Comparison of ENCODE assay signal across 8 cellular contexts in genomic region chr6:42217523-42218367, GRCh38. TPM values are rescaled to one million over a fixed set of nuclear protein-coding genes. Genes with fewer than 3 reads are reported as not detected.
DNase-seq lines count a peak whose midpoint lies in the region; ATAC-seq and TF ChIP-seq lines count a peak whose summit lies in the region.

MRPS10 (minus strand) TSS chr6:42217861; CDS start chr6:42217849, 12 bp downstream.

- H3K36me3 Mint-ChIP-seq in effector memory CD8-positive, alpha-beta T cell (ENCODE audit: insufficient read depth): peaks cover 21% of the 10 kb centered on the region

- H3K4me3 Mint-ChIP-seq in effector memory CD8-positive, alpha-beta T cell: peak within 1 kb of the TSS; percentile 97 to 99

- POLR2A ChIA-PET in activated CD8-positive, alpha-beta memory T cell treated with anti-CD3 and anti-CD28 coated beads for 36 hours (lab: Charles Lee): no interaction called here

- H3K9me3 Mint-ChIP-seq in effector memory CD8-positive, alpha-beta T cell: no peaks in the 10 kb centered on the region

- H3K27ac Mint-ChIP-seq in effector memory CD8-positive, alpha-beta T cell: peak within 1 kb of the TSS; percentile 96 to 99

- DNase-seq in CMK (ENCODE audit: low read depth) (peak; percentile 79), GM20000 (ENCODE audit: low spot score) (peak; percentile 89), HT-29 (ENCODE audit: low spot score) (peak; percentile 95), NOMO-1 (lab: John Stamatoyannopoulos, UW; ENCODE audit: unreplicated experiment in 2 of 2) (peak; percentile 93 to 95), medulla oblongata (ENCODE audit: extremely low spot score) (peak; percentile 96)
- DNase-seq in effector memory CD8-positive, alpha-beta T cell: peak; percentile 85 to 87 (median 86)
- DNase-seq in stimulated activated CD8-positive, alpha-beta memory T cell treated with anti-CD3 and anti-CD28 coated beads, Interleukin-12 subunit alpha, Interleukin-12 subunit beta, amount 100 ng/mL, for 1 hour (ENCODE audit: low read depth): peak; percentile 83

- ATAC-seq in effector memory CD8-positive, alpha-beta T cell (replicated peaks): peak; percentile 99

- peaks cover 14 to 15% of the 10 kb centered on the region in 2 donors for H3K4me1 Mint-ChIP-seq in effector memory CD8-positive, alpha-beta T cell (ENCODE audit: low read depth in 2 of 2)

- no peaks in the 10 kb centered on the region for H3K27me3 Mint-ChIP-seq in effector memory CD8-positive, alpha-beta T cell

- no peak for TF ChIP-seq CTCF in GM20000 (IDR thresholded peaks at IDR 0.05; ENCODE audit: extremely low read depth, missing control alignments)

- CTCF ChIA-PET in activated CD8-positive, alpha-beta memory T cell treated with anti-CD3 and anti-CD28 coated beads for 36 hours (lab: Charles Lee): interaction anchor here (0.7 to 1.1 kb wide), 3 partner anchors 140 to 330 kb away, joined by 3 to 4 read pairs (median 3); no protein-coding TSS in a partner anchor

RNA-seq across cellular contexts. Expression of gene MRPS10, which starts in this region (rescaled TPM):
- 24.2 and 24.7 TPM in 2 replicates for total RNA-seq in HT-29 (2014; rRNA removed; shearing (Covaris generic))
- 10 to 100 TPM; 49.2 to 53.2 TPM for total RNA-seq in activated CD8-positive, alpha-beta memory T cell treated with anti-CD3 and anti-CD28 coated beads for 36 hours

Comparison
In these comparisons a context has a peak if more than half of its experiments do, and no peak if none do; other contexts are left out.
1. Peak in every context shown above with its lines: DNase-seq and ATAC-seq.